8 cellular contexts compared by ENCODE assay signal in the genomic region with DNA sequence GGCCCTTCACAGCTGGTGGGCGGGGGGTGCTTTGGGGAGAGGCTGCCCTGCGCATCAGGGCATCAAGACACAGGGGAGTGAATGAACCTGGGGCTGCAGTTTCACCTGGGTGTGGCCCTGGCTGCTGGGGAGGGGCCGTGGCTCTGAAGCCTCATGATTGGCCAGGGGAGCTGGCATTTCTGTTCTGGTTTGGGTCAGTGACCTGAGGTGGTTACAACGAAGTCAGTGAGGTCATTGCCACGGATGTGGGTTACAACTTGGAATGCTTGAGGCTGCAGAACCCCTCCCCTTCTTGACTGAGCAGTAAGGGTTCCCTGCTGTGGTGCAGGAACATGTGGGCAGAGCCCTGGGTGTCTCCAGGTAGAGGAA. TPM values are rescaled to one million over a fixed set of nuclear protein-coding genes. Genes with fewer than 3 reads are reported as not detected.
A peak's percentile ranks its signal among the peaks of the same experiment; 100 is the strongest.
DNase-seq lines count a peak whose midpoint lies in the region; ATAC-seq and TF ChIP-seq lines count a peak whose summit lies in the region.

No MANE protein-coding gene starts in this region.

- peak overlapping the region; percentile 70 for H3K27ac Mint-ChIP-seq in activated T-cell treated with anti-CD3 and anti-CD28 coated beads, Interleukin-2, amount 50 U/mL, for 72 hours

- H3K4me2 ChIP-seq in Karpas-422 (ENCODE audit: low read depth, low read length, poor library complexity, severe bottlenecking) (peak overlapping the region; percentile 91), SK-N-SH (no peak overlapping the region)

- peaks cover 17% of the 10 kb centered on the region for H3K79me2 ChIP-seq in Karpas-422 (ENCODE audit: low read length)
- H3K79me2 ChIP-seq in SK-N-SH (ENCODE audit: insufficient read depth): peaks cover 15% of the 10 kb centered on the region; the same call in 1 of the 2 replicates

- H3K4me3 ChIP-seq in Karpas-422 (ENCODE audit: low read length) (peak overlapping the region; percentile 53; the same call in 1 of the 2 replicates), mucosa of descending colon (no peak overlapping the region), SK-N-SH (ENCODE audit: low read depth in 2 of 2, low read length in 1 of 2) (no peak overlapping the region)

- no peak for TF ChIP-seq RAD21 in SK-N-SH (IDR thresholded peaks at IDR 0.05; ENCODE audit: low read length)

- H3K9me3 ChIP-seq in Karpas-422 (ENCODE audit: low read length) (no peaks in the 10 kb centered on the region), mucosa of descending colon (no peaks in the 10 kb centered on the region), SK-N-SH (no peaks in the 10 kb centered on the region)

- H3K9me2 ChIP-seq in Karpas-422 (replicated peaks; ENCODE audit: insufficient read depth, low read length) (no peaks in the 10 kb centered on the region), SK-N-SH (no peaks in the 10 kb centered on the region)

- no peak overlapping the region for H2AFZ ChIP-seq in Karpas-422 (ENCODE audit: low read length)
- no peak overlapping the region for H2AFZ ChIP-seq in SK-N-SH (ENCODE audit: low read depth)

- no CpG with 5 or more reads among the region's 5 CpGs for WGBS in SK-N-SH (ENCODE audit: low lambda C conversion rate)

- H3K9ac ChIP-seq in Karpas-422 (ENCODE audit: low read length) (peak overlapping the region; percentile 98), SK-N-SH (no peak overlapping the region)

- peaks cover 4% of the 10 kb centered on the region for H3F3A ChIP-seq in SK-N-SH (replicated peaks; ENCODE audit: insufficient read depth)

- no peaks in the 10 kb centered on the region for H3K36me3 Mint-ChIP-seq in activated T-cell treated with anti-CD3 and anti-CD28 coated beads, Interleukin-2, amount 50 U/mL, for 72 hours (ENCODE audit: insufficient read depth in 2 of 2)

- TF ChIP-seq CTCF in mucosa of descending colon (IDR thresholded peaks at IDR 0.05) (no peak), SK-N-SH (IDR thresholded peaks at IDR 0.05) (no peak)

- peak; percentile 51 to 61 (median 56) for DNase-seq in stimulated activated CD4-positive, alpha-beta T cell treated with anti-CD3 and anti-CD28 coated beads, Interleukin-12 subunit alpha, Interleukin-12 subunit beta, amount 100 ng/mL, for 48 hours (ENCODE audit: low read depth in 2 of 3, low spot score in 1 of 3)
- DNase-seq in stimulated activated CD4-positive, alpha-beta T cell treated with anti-CD3 and anti-CD28 coated beads, Interleukin-12 subunit alpha, Interleukin-12 subunit beta, amount 100 ng/mL, for 4 hours: no peak
- DNase-seq in Karpas-422 (peak; percentile 87), mucosa of descending colon (no peak), SK-N-SH (no peak), Right ventricle myocardium inferior (ENCODE audit: missing footprints) (no peak)
- peak; percentile 84 for DNase-seq in activated T-cell treated with anti-CD3 and anti-CD28 coated beads, Interleukin-2, amount 50 U/mL, for 72 hours

- no peaks in the 10 kb centered on the region for H3K27me3 Mint-ChIP-seq in activated T-cell treated with anti-CD3 and anti-CD28 coated beads, Interleukin-2, amount 50 U/mL, for 72 hours (ENCODE audit: low read depth)

- peak; percentile 72 to 77 for ATAC-seq in activated T-cell treated with anti-CD3 and anti-CD28 coated beads, Interleukin-2, amount 50 U/mL, for 72 hours (replicated peaks in 1 of 2)
- peak; percentile 13 for ATAC-seq in mucosa of descending colon
- no peak for ATAC-seq in HG02623 (IDR thresholded peaks at IDR 0.05; ENCODE audit: unreplicated experiment)
- ATAC-seq in Right ventricle myocardium inferior: no peak

- H3K36me3 ChIP-seq in Karpas-422 (ENCODE audit: insufficient read depth, low read length) (no peaks in the 10 kb centered on the region), mucosa of descending colon (ENCODE audit: low read depth) (no peaks in the 10 kb centered on the region), SK-N-SH (replicated peaks in 1 of 2; ENCODE audit: control insufficient read depth in 1 of 2, insufficient read depth in 2 of 2, low read length in 1 of 2) (no peaks in the 10 kb centered on the region)

- intact Hi-C loops in mucosa of descending colon (cut with DNase I, micrococcal nuclease): no loop called here
- intact Hi-C loops in Right ventricle myocardium inferior (cut with DNase I): no loop called here

- CTCF ChIA-PET in SK-N-SH (lab: Yijun Ruan, JAX): interaction anchor here (2.0 to 2.3 kb wide), 2 partner anchors 28 to 55 kb away, joined by 12 read pairs; no protein-coding TSS in a partner anchor

- no peaks in the 10 kb centered on the region for H3K9me3 Mint-ChIP-seq in activated T-cell treated with anti-CD3 and anti-CD28 coated beads, Interleukin-2, amount 50 U/mL, for 72 hours

- H3K4me1 Mint-ChIP-seq in activated T-cell treated with anti-CD3 and anti-CD28 coated beads, Interleukin-2, amount 50 U/mL, for 72 hours (ENCODE audit: low read depth): peaks cover 51% of the 10 kb centered on the region

- POLR2A ChIA-PET in SK-N-SH (lab: Yijun Ruan, JAX): no interaction called here

- no peak for TF ChIP-seq EP300 in SK-N-SH (IDR thresholded peaks at IDR 0.05; ENCODE audit: borderline replicate concordance in 1 of 2, low read depth in 1 of 2, low read length in 1 of 2)

- peak overlapping the region; percentile 65 to 71 for H3K4me3 Mint-ChIP-seq in activated T-cell treated with anti-CD3 and anti-CD28 coated beads, Interleukin-2, amount 50 U/mL, for 72 hours

- H4K20me1 ChIP-seq in Karpas-422 (ENCODE audit: insufficient read depth, low read depth, low read length): peaks cover 3% of the 10 kb centered on the region; the same call in 1 of the 2 replicates
- no peaks in the 10 kb centered on the region for H4K20me1 ChIP-seq in SK-N-SH (ENCODE audit: insufficient read depth)

- no peaks in the 10 kb centered on the region for H3K27me3 ChIP-seq in Karpas-422 (ENCODE audit: low read length)
- no peaks in the 10 kb centered on the region for H3K27me3 ChIP-seq in SK-N-SH (ENCODE audit: insufficient read depth)

- H3K4me1 ChIP-seq in Karpas-422 (ENCODE audit: low read length) (peaks cover 79% of the 10 kb centered on the region), mucosa of descending colon (ENCODE audit: low read depth) (peaks cover 4% of the 10 kb centered on the region), SK-N-SH (ENCODE audit: control insufficient read depth in 1 of 2, insufficient read depth in 2 of 2, low read depth in 1 of 2, low read length in 1 of 2) (peaks cover 14 to 21% of the 10 kb centered on the region in 2 experiments; a peak in 2 of 4 replicates)

- H3K27ac ChIP-seq in Karpas-422 (ENCODE audit: low read length): peak overlapping the region; percentile 97
- H3K27ac ChIP-seq in SK-N-SH (ENCODE audit: low read depth in 2 of 2, low read length in 1 of 2): no peak overlapping the region

TF ChIP-seq in SK-N-SH, 30 proteins besides CTCF, POLR2A, EP300 and RAD21 (continues in another document):
- TF ChIP-seq RFX5 (IDR thresholded peaks at IDR 0.05; ENCODE audit: low read length): no peak
- TF ChIP-seq, protein P1, sequence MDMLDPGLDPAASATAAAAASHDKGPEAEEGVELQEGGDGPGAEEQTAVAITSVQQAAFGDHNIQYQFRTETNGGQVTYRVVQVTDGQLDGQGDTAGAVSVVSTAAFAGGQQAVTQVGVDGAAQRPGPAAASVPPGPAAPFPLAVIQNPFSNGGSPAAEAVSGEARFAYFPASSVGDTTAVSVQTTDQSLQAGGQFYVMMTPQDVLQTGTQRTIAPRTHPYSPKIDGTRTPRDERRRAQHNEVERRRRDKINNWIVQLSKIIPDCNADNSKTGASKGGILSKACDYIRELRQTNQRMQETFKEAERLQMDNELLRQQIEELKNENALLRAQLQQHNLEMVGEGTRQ (IDR thresholded peaks at IDR 0.05; ENCODE audit: borderline replicate concordance, low read depth, low read length): no peak
- TF ChIP-seq GATA2 (CRISPR knock-in tag; IDR thresholded peaks at IDR 0.05): no peak

RNA-seq across cellular contexts. Expression of a gene that starts 3.0 kb away (rescaled TPM):
- 124 and 197 TPM in 2 replicates for total RNA-seq in Karpas-422 (2014; rRNA removed; shearing (Covaris generic); ENCODE audit: low replicate concordance)
- 10 to 100 TPM; 55.5 to 61.6 TPM for total RNA-seq in activated T-cell treated with anti-CD3 and anti-CD28 coated beads, Interleukin-2, amount 50 U/mL, for 72 hours
- total RNA-seq in mucosa of descending colon: 10 to 100 TPM in 1 of 3 donors, 1 to 10 TPM in 2; 4.1 to 46.1 (median 9.5) TPM
- polyA plus RNA-seq in SK-N-SH (2012; rRNA removed): 53.5 and 98.9 TPM in 2 replicates
- 48.6 and 62.9 TPM in 2 replicates for polyA plus RNA-seq in SK-N-SH (2012; cell fraction: cytosol; rRNA removed)
- 179 and 294 TPM in 2 replicates for polyA plus RNA-seq in SK-N-SH (2012; cell fraction: nucleus; rRNA removed)
- 39.0 TPM for total RNA-seq in Right ventricle myocardium inferior

RNA-seq across cellular contexts. Expression of a gene that starts 13.4 kb away (rescaled TPM):
- total RNA-seq in Karpas-422 (2014; rRNA removed; shearing (Covaris generic); ENCODE audit: low replicate concordance): 172 and 272 TPM in 2 replicates
- total RNA-seq in activated T-cell treated with anti-CD3 and anti-CD28 coated beads, Interleukin-2, amount 50 U/mL, for 72 hours: 10 to 100 TPM; 38.1 to 40.0 TPM
- total RNA-seq in mucosa of descending colon: 1 to 10 TPM; 4.7 to 6.9 (median 6.5) TPM
- polyA plus RNA-seq in SK-N-SH (2012; rRNA removed): 18.7 and 20.5 TPM in 2 replicates
- polyA plus RNA-seq in SK-N-SH (2012; cell fraction: cytosol; rRNA removed): 10.0 and 16.3 TPM in 2 replicates
- polyA plus RNA-seq in SK-N-SH (2012; cell fraction: nucleus; rRNA removed): 15.3 and 16.4 TPM in 2 replicates
- total RNA-seq in Right ventricle myocardium inferior: 6.6 TPM

RNA-seq across cellular contexts. Expression of a gene that starts 13.9 kb away (rescaled TPM):
- total RNA-seq in Karpas-422 (2014; rRNA removed; shearing (Covaris generic); ENCODE audit: low replicate concordance): 34.0 and 60.6 TPM in 2 replicates
- total RNA-seq in activated T-cell treated with anti-CD3 and anti-CD28 coated beads, Interleukin-2, amount 50 U/mL, for 72 hours: 1 to 10 TPM; 1.3 to 1.7 TPM
- under 1 TPM; 0.26 to 0.76 (median 0.39) TPM for total RNA-seq in mucosa of descending colon
- 1.7 and 1.8 TPM in 2 replicates for polyA plus RNA-seq in SK-N-SH (2012; rRNA removed)
- 0.77 and 1.3 TPM in 2 replicates for polyA plus RNA-seq in SK-N-SH (2012; cell fraction: cytosol; rRNA removed)
- polyA plus RNA-seq in SK-N-SH (2012; cell fraction: nucleus; rRNA removed): 3.2 and 3.8 TPM in 2 replicates
- total RNA-seq in Right ventricle myocardium inferior: 0.49 TPM

RNA-seq across cellular contexts. Expression of a gene that starts 16.5 kb away (rescaled TPM):
- total RNA-seq in Karpas-422 (2014; rRNA removed; shearing (Covaris generic); ENCODE audit: low replicate concordance): not detected in 2 replicates
- total RNA-seq in activated T-cell treated with anti-CD3 and anti-CD28 coated beads, Interleukin-2, amount 50 U/mL, for 72 hours: under 1 TPM; 0.46 to 0.72 TPM
- total RNA-seq in mucosa of descending colon (10 to 100 TPM in 2 of 3 donors, 1 to 10 TPM in 1; 4.7 to 20.0 (median 12.6) TPM), Right ventricle myocardium inferior (38.4 TPM)
- polyA plus RNA-seq in SK-N-SH (2012; rRNA removed): not detected in 2 replicates
- not detected in 2 replicates for polyA plus RNA-seq in SK-N-SH (2012; cell fraction: cytosol; rRNA removed)
- 0.07 TPM in 1 of 2 replicates, not detected in the other for polyA plus RNA-seq in SK-N-SH (2012; cell fraction: nucleus; rRNA removed)

RNA-seq across cellular contexts. Expression of a gene that starts 18.2 kb away (rescaled TPM):
- not detected in 2 replicates for total RNA-seq in Karpas-422 (2014; rRNA removed; shearing (Covaris generic); ENCODE audit: low replicate concordance)
- under 1 TPM in 1 of 2 donors, not detected in 1; 0.29 TPM for total RNA-seq in activated T-cell treated with anti-CD3 and anti-CD28 coated beads, Interleukin-2, amount 50 U/mL, for 72 hours
- total RNA-seq in mucosa of descending colon (not detected), Right ventricle myocardium inferior (not detected)
- 0.37 and 0.71 TPM in 2 replicates for polyA plus RNA-seq in SK-N-SH (2012; rRNA removed)
- polyA plus RNA-seq in SK-N-SH (2012; cell fraction: cytosol; rRNA removed): 0.33 and 0.55 TPM in 2 replicates
- 0.37 and 1.2 TPM in 2 replicates for polyA plus RNA-seq in SK-N-SH (2012; cell fraction: nucleus; rRNA removed)

Comparison
In these comparisons a context has a peak if more than half of its experiments do, and no peak if none do; other contexts are left out.
1. DNase-seq: peak in stimulated activated CD4-positive, alpha-beta T cell treated with anti-CD3 and anti-CD28 coated beads, Interleukin-12 subunit alpha, Interleukin-12 subunit beta, amount 100 ng/mL, for 48 hours (3 of 3), Karpas-422 (single experiment) and activated T-cell treated with anti-CD3 and anti-CD28 coated beads, Interleukin-2, amount 50 U/mL, for 72 hours (2 of 2); none in stimulated activated CD4-positive, alpha-beta T cell treated with anti-CD3 and anti-CD28 coated beads, Interleukin-12 subunit alpha, Interleukin-12 subunit beta, amount 100 ng/mL, for 4 hours (single experiment), mucosa of descending colon (0 of 3), SK-N-SH (single experiment) and Right ventricle myocardium inferior (single experiment).
2. ATAC-seq: peak in activated T-cell treated with anti-CD3 and anti-CD28 coated beads, Interleukin-2, amount 50 U/mL, for 72 hours (2 of 2) and mucosa of descending colon (single experiment); none in HG02623 (single experiment) and Right ventricle myocardium inferior (single experiment).
3. RNA of a gene that starts 13.9 kb away (total RNA-seq): 34.0 to 60.6 TPM in Karpas-422; 1.3 to 1.7 TPM in activated T-cell treated with anti-CD3 and anti-CD28 coated beads, Interleukin-2, amount 50 U/mL, for 72 hours, 0.49 TPM in Right ventricle myocardium inferior (single experiment) and 0.26 to 0.76 TPM in mucosa of descending colon; every median in the first group is over 10 times any median in the second.